Comparison of ENCODE assay signal across 26 cellular contexts in the genomic region with DNA sequence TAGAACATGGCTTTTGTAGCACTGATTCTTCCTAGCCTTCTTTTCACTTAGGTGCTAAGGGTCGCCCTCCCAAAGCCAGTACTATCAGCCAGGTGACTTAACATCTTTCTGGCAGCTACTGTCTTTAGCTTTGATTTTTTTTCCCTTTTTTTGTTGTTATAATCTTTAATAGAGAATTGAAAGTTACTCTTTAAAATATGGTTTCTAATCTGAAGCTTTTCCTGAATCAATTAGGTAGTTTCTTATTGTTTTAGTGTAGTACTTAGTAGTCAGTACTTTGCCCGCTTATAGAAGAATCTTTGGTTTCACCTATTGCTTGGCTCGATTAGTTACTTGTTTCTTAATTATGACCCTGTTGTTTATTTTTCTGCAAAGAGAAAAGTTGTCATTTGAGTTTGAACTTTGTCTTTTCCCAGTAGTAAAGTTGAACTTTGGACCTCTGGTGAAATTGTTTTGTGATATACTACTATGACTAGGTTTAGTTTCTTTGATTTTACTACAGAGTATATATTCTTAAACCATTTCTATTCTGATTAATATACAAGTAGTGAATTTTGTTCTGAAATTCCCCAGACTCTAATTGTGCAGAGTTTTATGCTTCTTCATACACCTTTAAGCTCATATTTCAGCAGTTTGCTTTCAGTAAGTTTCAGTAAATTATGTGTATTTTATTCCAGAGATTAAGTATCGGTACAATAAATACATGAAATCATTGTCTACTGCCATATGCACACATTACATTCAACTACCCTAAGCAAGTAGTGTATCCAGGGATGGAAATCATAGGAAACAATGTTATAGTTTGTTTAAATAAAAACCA. TPM values are rescaled to one million over a fixed set of nuclear protein-coding genes. Genes with fewer than 3 reads are reported as not detected.
A peak's percentile ranks its signal among the peaks of the same experiment; 100 is the strongest.
DNase-seq lines count a peak whose midpoint lies in the region; ATAC-seq and TF ChIP-seq lines count a peak whose summit lies in the region.
"Had no signal": no experiment of that assay in that cellular context is flagged by ENCODE, and none has a peak within 500 bp of the region (broad histone marks: within the 10 kb centered on the region; RNA-seq: fewer than 3 reads in every experiment).

No MANE protein-coding gene starts in this region.

- H3K9ac ChIP-seq in duodenal mucosa (ENCODE audit: low read depth in 1 of 2, low read length in 2 of 2) (peak overlapping the region; percentile 4 to 47), neural cell (ENCODE audit: low read length) (no peak overlapping the region)

- H2AFZ ChIP-seq in neural cell (ENCODE audit: low read depth, low read length), result no peak overlapping the region
- H2AFZ ChIP-seq: GM23338 had no signal

- H3K4me3 ChIP-seq in duodenal mucosa (ENCODE audit: low read depth in 1 of 2, low read length in 2 of 2) (peak overlapping the region; percentile 54 to 66), neural cell (ENCODE audit: low read length) (peak overlapping the region; percentile 86), mucosa of descending colon (no peak overlapping the region)
- H3K4me3 ChIP-seq: GM23338, SJCRH30 had no signal

- ATAC-seq in mucosa of descending colon (no peak), HG02759 (IDR thresholded peaks at IDR 0.05; ENCODE audit: unreplicated experiment) (no peak), HG03196 (IDR thresholded peaks at IDR 0.05; ENCODE audit: unreplicated experiment) (no peak)
- ATAC-seq: GM23338, left cardiac atrium had no signal

- H3K27me3 ChIP-seq in duodenal mucosa (ENCODE audit: control insufficient read depth in 1 of 2, insufficient read depth in 2 of 2, low read length in 2 of 2) (no peaks in the 10 kb centered on the region), neural cell (ENCODE audit: insufficient read depth, low read depth, low read length) (no peaks in the 10 kb centered on the region)
- H3K27me3 ChIP-seq: brain microvascular endothelial cell, SJCRH30 had no signal

- peaks cover 4% of the 10 kb centered on the region for H4K20me1 ChIP-seq in neural cell (ENCODE audit: insufficient read depth)

- peaks cover 4 to 15% of the 10 kb centered on the region in 2 donors for H3K4me1 ChIP-seq in duodenal mucosa (ENCODE audit: control insufficient read depth in 1 of 2, insufficient read depth in 2 of 2, low read length in 2 of 2)
- H3K4me1 ChIP-seq in mucosa of descending colon (ENCODE audit: low read depth), result peaks cover 7% of the 10 kb centered on the region

- H3K36me3 ChIP-seq in duodenal mucosa (ENCODE audit: control insufficient read depth in 1 of 2, insufficient read depth in 2 of 2, low read length in 2 of 2) (no peaks in the 10 kb centered on the region), neural cell (ENCODE audit: insufficient read depth, low read length) (no peaks in the 10 kb centered on the region), mucosa of descending colon (ENCODE audit: low read depth) (no peaks in the 10 kb centered on the region)
- H3K36me3 ChIP-seq: brain microvascular endothelial cell, neutrophil, SJCRH30 had no signal

- H3K9me3 ChIP-seq in duodenal mucosa (ENCODE audit: control insufficient read depth in 1 of 2, low read length in 2 of 2), result no peaks in the 10 kb centered on the region
- H3K9me3 ChIP-seq in neural cell (ENCODE audit: low read length), result no peaks in the 10 kb centered on the region
- no peaks in the 10 kb centered on the region for H3K9me3 ChIP-seq in mucosa of descending colon
- H3K9me3 ChIP-seq: neutrophil, SJCRH30 had no signal

- no peaks in the 10 kb centered on the region for H3K9me2 ChIP-seq in neural cell (ENCODE audit: insufficient read depth, low read length)

- DNase-seq in HT-29 (ENCODE audit: low spot score) (peak; percentile 59), mucosa of descending colon (no peak), SHP77 treated with DMSO at 0.1 percent for 48 hours (lab: John Stamatoyannopoulos, UW) (no peak)
- DNase-seq: activated CD4-positive, alpha-beta T cell treated with anti-CD3 and anti-CD28 coated beads, Interleukin-2, amount 50 U/mL, for 1 hour; activated CD8-positive, alpha-beta memory T cell treated with anti-CD3 and anti-CD28 coated beads, Interleukin-2, amount 50 U/mL, for 48 hours; activated effector memory CD4-positive, alpha-beta T cell treated with Interleukin-2 at 50 U/mL for 16 hours; brain microvascular endothelial cell; DMS 273 treated with DMSO at 0.1 percent for 48 hours; GDM1; KBM-7; left cardiac atrium; NCI-H1092 treated with DMSO at 0.1 percent for 48 hours; NCI-H2081; NCI-H510A; retina; SJCRH30; stimulated activated CD8-positive, alpha-beta memory T cell treated with anti-CD3 and anti-CD28 coated beads, Interleukin-4, amount 100 ng/mL, for 48 hours; substantia nigra; WERI-Rb-1 had no signal

- no peak for TF ChIP-seq EP300 in neural cell (conservative IDR thresholded peaks at IDR 0.05; ENCODE audit: poor library complexity, severe bottlenecking)

- TF ChIP-seq CTCF in 22Rv1 (IDR thresholded peaks at IDR 0.05), result no peak
- no peak for TF ChIP-seq CTCF in neural cell (IDR thresholded peaks at IDR 0.05; ENCODE audit: poor library complexity, severe bottlenecking)
- TF ChIP-seq CTCF in mucosa of descending colon (IDR thresholded peaks at IDR 0.05), result no peak

- peak overlapping the region; percentile 76 for H3K4me2 ChIP-seq in neural cell (ENCODE audit: low read length)
- H3K4me2 ChIP-seq: GM23338 had no signal

- H3K27ac ChIP-seq in 22Rv1 (peak overlapping the region; percentile 40), duodenal mucosa (ENCODE audit: low read depth, low read length) (peak overlapping the region; percentile 47), neural cell (ENCODE audit: low read length) (no peak overlapping the region)
- H3K27ac ChIP-seq: brain microvascular endothelial cell, neutrophil, SJCRH30, WERI-Rb-1 had no signal

- intact Hi-C loops in mucosa of descending colon (cut with DNase I, micrococcal nuclease), result no loop called here

- H3F3A ChIP-seq in neural cell (ENCODE audit: insufficient read depth, low read length, poor library complexity, severe bottlenecking), result no peaks in the 10 kb centered on the region

- peaks cover 69% of the 10 kb centered on the region for H3K79me2 ChIP-seq in neural cell (replicated peaks; ENCODE audit: insufficient read depth, low read length)

- TF ChIP-seq RAD21 in neural cell (conservative IDR thresholded peaks at IDR 0.05), result no peak

TF ChIP-seq in neural cell, 6 proteins besides CTCF, POLR2A, EP300 and RAD21:
- TF ChIP-seq POLR2AphosphoS5 (IDR thresholded peaks at IDR 0.05), result no peak
- TF ChIP-seq, protein P1, sequence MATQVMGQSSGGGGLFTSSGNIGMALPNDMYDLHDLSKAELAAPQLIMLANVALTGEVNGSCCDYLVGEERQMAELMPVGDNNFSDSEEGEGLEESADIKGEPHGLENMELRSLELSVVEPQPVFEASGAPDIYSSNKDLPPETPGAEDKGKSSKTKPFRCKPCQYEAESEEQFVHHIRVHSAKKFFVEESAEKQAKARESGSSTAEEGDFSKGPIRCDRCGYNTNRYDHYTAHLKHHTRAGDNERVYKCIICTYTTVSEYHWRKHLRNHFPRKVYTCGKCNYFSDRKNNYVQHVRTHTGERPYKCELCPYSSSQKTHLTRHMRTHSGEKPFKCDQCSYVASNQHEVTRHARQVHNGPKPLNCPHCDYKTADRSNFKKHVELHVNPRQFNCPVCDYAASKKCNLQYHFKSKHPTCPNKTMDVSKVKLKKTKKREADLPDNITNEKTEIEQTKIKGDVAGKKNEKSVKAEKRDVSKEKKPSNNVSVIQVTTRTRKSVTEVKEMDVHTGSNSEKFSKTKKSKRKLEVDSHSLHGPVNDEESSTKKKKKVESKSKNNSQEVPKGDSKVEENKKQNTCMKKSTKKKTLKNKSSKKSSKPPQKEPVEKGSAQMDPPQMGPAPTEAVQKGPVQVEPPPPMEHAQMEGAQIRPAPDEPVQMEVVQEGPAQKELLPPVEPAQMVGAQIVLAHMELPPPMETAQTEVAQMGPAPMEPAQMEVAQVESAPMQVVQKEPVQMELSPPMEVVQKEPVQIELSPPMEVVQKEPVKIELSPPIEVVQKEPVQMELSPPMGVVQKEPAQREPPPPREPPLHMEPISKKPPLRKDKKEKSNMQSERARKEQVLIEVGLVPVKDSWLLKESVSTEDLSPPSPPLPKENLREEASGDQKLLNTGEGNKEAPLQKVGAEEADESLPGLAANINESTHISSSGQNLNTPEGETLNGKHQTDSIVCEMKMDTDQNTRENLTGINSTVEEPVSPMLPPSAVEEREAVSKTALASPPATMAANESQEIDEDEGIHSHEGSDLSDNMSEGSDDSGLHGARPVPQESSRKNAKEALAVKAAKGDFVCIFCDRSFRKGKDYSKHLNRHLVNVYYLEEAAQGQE (IDR thresholded peaks at IDR 0.05; ENCODE audit: borderline replicate concordance), result no peak

RNA-seq across cellular contexts. Expression of gene MAGI3, which starts 3.9 kb away (rescaled TPM):
- total RNA-seq in HT-29 (2014; rRNA removed; shearing (Covaris generic)), result 19.9 and 20.8 TPM in 2 replicates
- 10.7 and 10.8 TPM in 2 replicates for polyA plus RNA-seq in neural cell
- 39.4 and 49.2 TPM in 2 replicates for polyA minus RNA-seq in neural cell
- total RNA-seq in mucosa of descending colon, result 10 to 100 TPM; 48.6 to 65.4 (median 62.9) TPM
